In genomic region chr5:107893642-107894041, GRCh38 we compare ENCODE assay signal across 13 cellular contexts.
DNase-seq lines count a peak whose midpoint lies in the region; ATAC-seq and TF ChIP-seq lines count a peak whose summit lies in the region.
"Had no signal": no experiment of that assay in that cellular context is flagged by ENCODE, and none has a peak within 500 bp of the region (broad histone marks: within the 10 kb centered on the region; RNA-seq: fewer than 3 reads in every experiment).

No MANE protein-coding gene starts in this region.

- peaks cover 0 to 1% of the 10 kb centered on the region in 2 donors for H3K36me3 Mint-ChIP-seq in activated naive CD4-positive, alpha-beta T cell treated with anti-CD3 and anti-CD28 coated beads, Interleukin-2, amount 50 U/mL, for 72 hours
- H3K36me3 Mint-ChIP-seq in activated naive CD8-positive, alpha-beta T cell treated with anti-CD3 and anti-CD28 coated beads, Interleukin-2, amount 50 U/mL, for 24 hours (ENCODE audit: low read depth), result no peaks in the 10 kb centered on the region

- no peak overlapping the region for H3K4me3 ChIP-seq in HL-60 (replicated peaks; ENCODE audit: insufficient read depth, low read length)
- no peak overlapping the region for H3K4me3 ChIP-seq in foreskin fibroblast (ENCODE audit: low read depth in 1 of 2, low read length in 2 of 2)
- H3K4me3 ChIP-seq: suprapubic skin had no signal

- no peaks in the 10 kb centered on the region for H3K27me3 Mint-ChIP-seq in activated naive CD8-positive, alpha-beta T cell treated with anti-CD3 and anti-CD28 coated beads, Interleukin-2, amount 50 U/mL, for 24 hours

- no peak overlapping the region for H3K27ac ChIP-seq in HL-60 (replicated peaks)
- H3K27ac ChIP-seq: suprapubic skin had no signal

- no peak overlapping the region for H3K27ac Mint-ChIP-seq in activated naive CD4-positive, alpha-beta T cell treated with anti-CD3 and anti-CD28 coated beads, Interleukin-2, amount 50 U/mL, for 72 hours
- no peak overlapping the region for H3K27ac Mint-ChIP-seq in activated naive CD8-positive, alpha-beta T cell treated with anti-CD3 and anti-CD28 coated beads, Interleukin-2, amount 50 U/mL, for 24 hours
- H3K27ac Mint-ChIP-seq: HFFc6 had no signal

- H3K4me1 Mint-ChIP-seq in activated naive CD8-positive, alpha-beta T cell treated with anti-CD3 and anti-CD28 coated beads, Interleukin-2, amount 50 U/mL, for 24 hours, result peaks cover 3% of the 10 kb centered on the region

- DNase-seq in HL-60 (ENCODE audit: low read depth in 1 of 2, low spot score in 1 of 2) (peak; percentile 1 to 41), SIG-M5 (lab: John Stamatoyannopoulos, UW) (peak; percentile 12), foreskin fibroblast (peak; percentile 65 to 77), stromal cell of bone marrow (ENCODE audit: low read depth) (peak; percentile 62)
- no peak for DNase-seq in activated naive CD4-positive, alpha-beta T cell treated with anti-CD3 and anti-CD28 coated beads, Interleukin-2, amount 50 U/mL, for 72 hours (ENCODE audit: low spot score in 2 of 2)
- no peak for DNase-seq in activated naive CD8-positive, alpha-beta T cell treated with anti-CD3 and anti-CD28 coated beads, Interleukin-2, amount 50 U/mL, for 24 hours
- DNase-seq: activated CD4-positive, alpha-beta T cell treated with anti-CD3 and anti-CD28 coated beads for 48 hours; amniotic stem cell; HFFc6; NCI-H2029; stimulated activated CD4-positive, alpha-beta T cell treated with anti-CD3 and anti-CD28 coated beads, Interleukin-1b, Interleukin-23, amount 100 ng/mL, for 48 hours had no signal

- peaks cover 0 to 9% of the 10 kb centered on the region in 2 donors for H3K9me3 Mint-ChIP-seq in activated naive CD4-positive, alpha-beta T cell treated with anti-CD3 and anti-CD28 coated beads, Interleukin-2, amount 50 U/mL, for 72 hours
- no peaks in the 10 kb centered on the region for H3K9me3 Mint-ChIP-seq in activated naive CD8-positive, alpha-beta T cell treated with anti-CD3 and anti-CD28 coated beads, Interleukin-2, amount 50 U/mL, for 24 hours

- no peak for ATAC-seq in activated naive CD4-positive, alpha-beta T cell treated with anti-CD3 and anti-CD28 coated beads, Interleukin-2, amount 50 U/mL, for 72 hours
- ATAC-seq in HG03439 (IDR thresholded peaks at IDR 0.05; ENCODE audit: unreplicated experiment), result no peak
- ATAC-seq in activated naive CD8-positive, alpha-beta T cell treated with anti-CD3 and anti-CD28 coated beads, Interleukin-2, amount 50 U/mL, for 24 hours, result no peak

- no peak for TF ChIP-seq CTCF in HL-60 (IDR thresholded peaks at IDR 0.05; ENCODE audit: insufficient read depth, low read length)
- TF ChIP-seq CTCF in foreskin fibroblast (IDR thresholded peaks at IDR 0.05; ENCODE audit: low read depth, low read length), result no peak

- no peak overlapping the region for H3K4me3 Mint-ChIP-seq in activated naive CD8-positive, alpha-beta T cell treated with anti-CD3 and anti-CD28 coated beads, Interleukin-2, amount 50 U/mL, for 24 hours
- H3K4me3 Mint-ChIP-seq: HFFc6 had no signal

- no peaks in the 10 kb centered on the region for H3K27me3 ChIP-seq in HL-60 (ENCODE audit: insufficient read depth, poor library complexity, severe bottlenecking)
- H3K27me3 ChIP-seq: suprapubic skin had no signal

Comparison
In these comparisons a context has a peak if more than half of its experiments do, and no peak if none do; other contexts are left out.
1. DNase-seq: peak in HL-60 (2 of 2), SIG-M5 (single experiment), foreskin fibroblast (2 of 2) and stromal cell of bone marrow (single experiment); none in activated naive CD4-positive, alpha-beta T cell treated with anti-CD3 and anti-CD28 coated beads, Interleukin-2, amount 50 U/mL, for 72 hours (0 of 2) and activated naive CD8-positive, alpha-beta T cell treated with anti-CD3 and anti-CD28 coated beads, Interleukin-2, amount 50 U/mL, for 24 hours (single experiment).